ENCODE assay signal across 23 cellular contexts in genomic region chr22:46746192-46746591, GRCh38.
"Had no signal": no experiment of that assay in that cellular context is flagged by ENCODE, and none has a peak within 500 bp of the region (broad histone marks: within the 10 kb centered on the region; RNA-seq: fewer than 3 reads in every experiment).

No MANE protein-coding gene starts in this region.

- H3K4me1 ChIP-seq: breast epithelium, uterus had no signal

- H3K36me3 Mint-ChIP-seq: type B pancreatic cell had no signal

- H3K36me3 ChIP-seq: breast epithelium, left ventricle myocardium inferior, uterus, WERI-Rb-1 had no signal

- H3K27me3 Mint-ChIP-seq: activated CD4-positive, alpha-beta memory T cell treated with anti-CD3 and anti-CD28 coated beads for 36 hours; activated CD4-positive, alpha-beta T cell treated with anti-CD3 and anti-CD28 coated beads, Interleukin-2, amount 10 ng/mL, durations not matched to agents 24 days and 14 days; activated naive CD4-positive, alpha-beta T cell treated with anti-CD3 and anti-CD28 coated beads, Interleukin-2, amount 50 U/mL, for 24 hours; activated naive CD8-positive, alpha-beta T cell treated with anti-CD3 and anti-CD28 coated beads, Interleukin-2, amount 50 U/mL, for 24 hours; stimulated activated naive CD8-positive, alpha-beta T cell treated with anti-CD3 and anti-CD28 coated beads, Interleukin-15, amount 100 ng/mL, for 72 hours had no signal

- H3K27ac ChIP-seq: breast epithelium, left ventricle myocardium inferior, uterus, WERI-Rb-1 had no signal

- H3K9me3 ChIP-seq: breast epithelium, left ventricle myocardium inferior, mucosa of descending colon, uterus had no signal

- H3K4me3 Mint-ChIP-seq: activated CD4-positive, alpha-beta memory T cell treated with anti-CD3 and anti-CD28 coated beads for 36 hours; activated CD4-positive, alpha-beta T cell treated with anti-CD3 and anti-CD28 coated beads, Interleukin-2, amount 10 ng/mL, durations not matched to agents 24 days and 14 days; activated naive CD4-positive, alpha-beta T cell treated with anti-CD3 and anti-CD28 coated beads, Interleukin-2, amount 50 U/mL, for 24 hours; activated naive CD8-positive, alpha-beta T cell treated with anti-CD3 and anti-CD28 coated beads, Interleukin-2, amount 50 U/mL, for 24 hours; neural crest cell; stimulated activated memory B cell treated with anti-CD40 and anti-IgM and Interleukin-4, amounts not matched to agents 10 μg/mL and 1 μg/mL and 100 μg/mL, for 72 hours; stimulated activated naive CD8-positive, alpha-beta T cell treated with anti-CD3 and anti-CD28 coated beads, Interleukin-15, amount 100 ng/mL, for 72 hours; type B pancreatic cell had no signal

- H3K9me3 Mint-ChIP-seq: activated naive CD4-positive, alpha-beta T cell treated with anti-CD3 and anti-CD28 coated beads, Interleukin-2, amount 50 U/mL, for 24 hours; activated naive CD8-positive, alpha-beta T cell treated with anti-CD3 and anti-CD28 coated beads, Interleukin-2, amount 50 U/mL, for 24 hours; neural crest cell; type B pancreatic cell had no signal

- DNase-seq: activated CD4-positive, alpha-beta memory T cell treated with anti-CD3 and anti-CD28 coated beads for 36 hours; activated CD4-positive, alpha-beta T cell treated with anti-CD3 and anti-CD28 coated beads, Interleukin-2, amount 10 ng/mL, durations not matched to agents 24 days and 14 days; activated naive CD8-positive, alpha-beta T cell treated with anti-CD3 and anti-CD28 coated beads, Interleukin-2, amount 50 U/mL, for 24 hours; activated T-cell treated with anti-CD3 and anti-CD28 coated beads, Interleukin-2, amount 50 U/mL, for 48 hours; amygdala; effector CD8-positive, alpha-beta T cell; left ventricle myocardium inferior; stimulated activated CD4-positive, alpha-beta T cell treated with anti-CD3 and anti-CD28 coated beads, Interleukin-4, amount 100 ng/mL, for 1 hour; stimulated activated naive CD8-positive, alpha-beta T cell treated with anti-CD3 and anti-CD28 coated beads, Interleukin-15, amount 100 ng/mL, for 72 hours; substantia nigra; T-helper 9 cell; uterus; WERI-Rb-1 had no signal

- H3K27ac Mint-ChIP-seq: activated CD4-positive, alpha-beta memory T cell treated with anti-CD3 and anti-CD28 coated beads for 36 hours; activated CD4-positive, alpha-beta T cell treated with anti-CD3 and anti-CD28 coated beads, Interleukin-2, amount 10 ng/mL, durations not matched to agents 24 days and 14 days; activated naive CD4-positive, alpha-beta T cell treated with anti-CD3 and anti-CD28 coated beads, Interleukin-2, amount 50 U/mL, for 24 hours; activated naive CD8-positive, alpha-beta T cell treated with anti-CD3 and anti-CD28 coated beads, Interleukin-2, amount 50 U/mL, for 24 hours; activated T-helper 2 cell treated with anti-CD3 and anti-CD28 coated beads, Interferon-gamma antibody, Interleukin-2, Interleukin-4, amounts not matched to agents 10 μg/mL and 5 μg/mL and 100 μg/mL, durations not matched to agents 14 hours and 24 hours and 36 hours; stimulated activated memory B cell treated with anti-CD40 and anti-IgM and Interleukin-4, amounts not matched to agents 10 μg/mL and 1 μg/mL and 100 μg/mL, for 72 hours; stimulated activated naive CD8-positive, alpha-beta T cell treated with anti-CD3 and anti-CD28 coated beads, Interleukin-15, amount 100 ng/mL, for 72 hours; type B pancreatic cell had no signal

- H3K27me3 ChIP-seq: uterus had no signal

- ATAC-seq: activated CD4-positive, CD25-positive, alpha-beta regulatory T cell treated with anti-CD3 and anti-CD28 coated beads, Interleukin-2, amount 50 U/mL, for 24 hours; activated naive CD8-positive, alpha-beta T cell treated with anti-CD3 and anti-CD28 coated beads, Interleukin-2, amount 50 U/mL, for 24 hours; mucosa of descending colon; right cardiac atrium; stimulated activated memory B cell treated with anti-CD40 and anti-IgM and Interleukin-4, amounts not matched to agents 10 μg/mL and 1 μg/mL and 100 μg/mL, for 72 hours; stimulated activated naive CD8-positive, alpha-beta T cell treated with anti-CD3 and anti-CD28 coated beads, Interleukin-15, amount 100 ng/mL, for 72 hours had no signal

- H3K4me1 Mint-ChIP-seq: neural crest cell had no signal

- H3K4me3 ChIP-seq: breast epithelium, left ventricle myocardium inferior, lung, mucosa of descending colon, uterus had no signal
